13 cellular contexts compared by ENCODE assay signal in genomic region chr5:115557667-115558387, GRCh38. TPM values are rescaled to one million over a fixed set of nuclear protein-coding genes. Genes with fewer than 3 reads are reported as not detected.
DNase-seq lines count a peak whose midpoint lies in the region; ATAC-seq, FAIRE-seq and TF ChIP-seq lines count a peak whose summit lies in the region.
"Had no signal": no experiment of that assay in that cellular context is flagged by ENCODE, and none has a peak within 500 bp of the region (broad histone marks: within the 10 kb centered on the region; RNA-seq: fewer than 3 reads in every experiment).

No MANE protein-coding gene starts in this region.

- peaks cover 2% of the 10 kb centered on the region for H3K36me3 Mint-ChIP-seq in activated naive CD4-positive, alpha-beta T cell treated with anti-CD3 and anti-CD28 coated beads, Interleukin-2, amount 50 U/mL, for 24 hours
- H3K36me3 Mint-ChIP-seq: memory B cell had no signal

- H3K4me1 Mint-ChIP-seq in activated naive CD4-positive, alpha-beta T cell treated with anti-CD3 and anti-CD28 coated beads, Interleukin-2, amount 50 U/mL, for 24 hours = peaks cover 15% of the 10 kb centered on the region
- H3K4me1 Mint-ChIP-seq: memory B cell had no signal

- H3K4me1 ChIP-seq in left lung = peaks cover 0 to 7% of the 10 kb centered on the region in 2 donors
- H3K4me1 ChIP-seq: ascending aorta, vagina had no signal

- peak; percentile 40 for FAIRE-seq in urothelium cell line (lab: Jason Lieb, UNC)

- peak overlapping the region; percentile 24 to 63 for H3K27ac ChIP-seq in left lung
- H3K27ac ChIP-seq: ascending aorta, vagina had no signal

- no peak for DNase-seq in activated naive CD4-positive, alpha-beta T cell treated with anti-CD3 and anti-CD28 coated beads, Interleukin-2, amount 50 U/mL, for 16 hours
- DNase-seq in cardiac fibroblast (ENCODE audit: low read depth in 2 of 2) = peak; percentile 44 to 68
- DNase-seq in left lung = no peak
- no peak for DNase-seq in urothelium cell line (ENCODE audit: low spot score)
- DNase-seq in NCI-H2227 (lab: John Stamatoyannopoulos, UW; ENCODE audit: unreplicated experiment) = no peak
- DNase-seq in NCI-H446 treated with DMSO at 0.1 percent for 48 hours (lab: John Stamatoyannopoulos, UW) = no peak
- no peak for DNase-seq in hippocampal formation (lab: John Stamatoyannopoulos, UW)
- DNase-seq: activated CD8-positive, alpha-beta memory T cell treated with anti-CD3 and anti-CD28 coated beads, Interleukin-2, amount 50 U/mL, for 4 hours; NCI-H1048 had no signal

- no peaks in the 10 kb centered on the region for H3K27me3 ChIP-seq in left lung
- H3K27me3 ChIP-seq: ascending aorta, vagina had no signal

- peak overlapping the region; percentile 38 for H3K27ac Mint-ChIP-seq in activated naive CD4-positive, alpha-beta T cell treated with anti-CD3 and anti-CD28 coated beads, Interleukin-2, amount 50 U/mL, for 24 hours
- H3K27ac Mint-ChIP-seq: memory B cell had no signal

- no peaks in the 10 kb centered on the region for H3K27me3 Mint-ChIP-seq in activated naive CD4-positive, alpha-beta T cell treated with anti-CD3 and anti-CD28 coated beads, Interleukin-2, amount 50 U/mL, for 24 hours
- H3K27me3 Mint-ChIP-seq: memory B cell had no signal

- no peak overlapping the region for H3K4me3 ChIP-seq in cardiac fibroblast (replicated peaks in 1 of 2; ENCODE audit: low read depth in 2 of 2, low read length in 2 of 2)
- no peak overlapping the region for H3K4me3 ChIP-seq in left lung
- H3K4me3 ChIP-seq: ascending aorta, vagina had no signal

- no peaks in the 10 kb centered on the region for H3K9me3 Mint-ChIP-seq in activated naive CD4-positive, alpha-beta T cell treated with anti-CD3 and anti-CD28 coated beads, Interleukin-2, amount 50 U/mL, for 24 hours

- no peak overlapping the region for H3K4me3 Mint-ChIP-seq in activated naive CD4-positive, alpha-beta T cell treated with anti-CD3 and anti-CD28 coated beads, Interleukin-2, amount 50 U/mL, for 24 hours
- H3K4me3 Mint-ChIP-seq: memory B cell had no signal

- ATAC-seq in left lung = peak; percentile 76

- H3K36me3 ChIP-seq in left lung = no peaks in the 10 kb centered on the region
- H3K36me3 ChIP-seq: ascending aorta, vagina had no signal

- no peaks in the 10 kb centered on the region for H3K9me3 ChIP-seq in left lung
- H3K9me3 ChIP-seq: ascending aorta, vagina had no signal

- intact Hi-C loops in left lung (cut with DNase I) = no loop called here

- TF ChIP-seq CTCF in cardiac fibroblast (IDR thresholded peaks at IDR 0.05; ENCODE audit: low read depth, low read length) (no peak), left lung (IDR thresholded peaks at IDR 0.05) (no peak)

RNA-seq across cellular contexts. Expression of gene FEM1C, which starts 13.3 kb away (rescaled TPM):
- total RNA-seq in left lung = 10 to 100 TPM; 22.7 to 28.7 TPM

RNA-seq across cellular contexts. Expression of gene TICAM2, which starts 44.5 kb away (rescaled TPM):
- total RNA-seq in left lung = 1 to 10 TPM; 5.4 to 8.6 TPM

Comparison
In these comparisons a context has a peak if more than half of its experiments do, and no peak if none do; other contexts are left out.
1. DNase-seq: peak in cardiac fibroblast (2 of 2); none in activated naive CD4-positive, alpha-beta T cell treated with anti-CD3 and anti-CD28 coated beads, Interleukin-2, amount 50 U/mL, for 16 hours (single experiment), left lung (0 of 2), urothelium cell line (single experiment), NCI-H2227 (single experiment), NCI-H446 treated with DMSO at 0.1 percent for 48 hours (single experiment) and hippocampal formation (0 of 2).